ENCODE assay signal across 10 cellular contexts in the genomic region with DNA sequence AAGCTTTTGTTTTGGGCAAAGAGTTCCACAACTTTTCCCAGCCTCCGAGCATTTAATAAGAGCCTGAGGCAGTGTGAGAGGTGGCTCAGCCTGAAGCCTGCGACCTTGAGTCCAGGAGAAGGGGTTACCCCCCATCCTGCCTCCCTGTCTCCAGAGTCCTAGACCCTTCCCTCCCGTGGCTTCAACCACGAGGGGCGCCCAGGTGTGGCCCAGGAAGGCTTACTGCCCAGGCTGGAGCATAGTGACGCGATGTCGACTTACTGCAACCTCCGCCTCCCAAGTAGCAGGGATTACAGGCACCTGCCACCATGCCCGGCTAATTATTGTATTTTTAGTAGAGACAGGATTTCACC. TPM values are rescaled to one million over a fixed set of nuclear protein-coding genes. Genes with fewer than 3 reads are reported as not detected.
DNase-seq lines count a peak whose midpoint lies in the region; ATAC-seq and TF ChIP-seq lines count a peak whose summit lies in the region.
"Had no signal": no experiment of that assay in that cellular context is flagged by ENCODE, and none has a peak within 500 bp of the region (broad histone marks: within the 10 kb centered on the region; RNA-seq: fewer than 3 reads in every experiment).

No MANE protein-coding gene starts in this region.

- H2BK120ac ChIP-seq in neuronal stem cell (ENCODE audit: low read depth, low read length) = no peak overlapping the region

- no peaks in the 10 kb centered on the region for H3K9me3 ChIP-seq in BLaER1
- no peaks in the 10 kb centered on the region for H3K9me3 ChIP-seq in OCI-LY1 (ENCODE audit: low read length)
- no peaks in the 10 kb centered on the region for H3K9me3 ChIP-seq in esophagus squamous epithelium
- no peaks in the 10 kb centered on the region for H3K9me3 ChIP-seq in neuronal stem cell (replicated peaks in 1 of 2; ENCODE audit: control insufficient read depth in 2 of 2, insufficient read depth in 1 of 2, low read depth in 1 of 2, low read length in 2 of 2)

- no peak for DNase-seq in esophagus squamous epithelium (lab: John Stamatoyannopoulos, UW)
- no peak for DNase-seq in neuronal stem cell (ENCODE audit: low spot score)
- DNase-seq: GF-D8 had no signal

- no peak overlapping the region for H2BK12ac ChIP-seq in neuronal stem cell (ENCODE audit: low read length)

- H2AK5ac ChIP-seq in neuronal stem cell (ENCODE audit: low read depth, low read length) = no peak overlapping the region

- H3F3A ChIP-seq in OCI-LY1 (ENCODE audit: insufficient read depth, low read length) = no peaks in the 10 kb centered on the region

- intact Hi-C loops in esophagus squamous epithelium (cut with DNase I) = loop anchor here (10.0 kb wide), 1 partner anchor 139 kb away; no protein-coding TSS in a partner anchor

- H2AFZ ChIP-seq in OCI-LY1 (ENCODE audit: low read length) (no peak overlapping the region; the same call in 1 of the 2 replicates), neuronal stem cell (ENCODE audit: low read length) (peak overlapping the region; percentile 96)

- H2BK15ac ChIP-seq in neuronal stem cell (ENCODE audit: low read length) = no peak overlapping the region

- TF ChIP-seq CTCF in OCI-LY1 (IDR thresholded peaks at IDR 0.05; ENCODE audit: low read length) (no peak), esophagus squamous epithelium (IDR thresholded peaks at IDR 0.05) (no peak)

- H3K27me3 ChIP-seq in BLaER1 (no peaks in the 10 kb centered on the region), OCI-LY1 (ENCODE audit: insufficient read depth, low read length) (peaks cover 3% of the 10 kb centered on the region; the same call in 1 of the 2 replicates), esophagus squamous epithelium (peaks cover 0 to 19% (median 0%) of the 10 kb centered on the region in 4 donors), neuronal stem cell (ENCODE audit: control insufficient read depth in 3 of 3, insufficient read depth in 3 of 3, low read depth in 1 of 3, low read length in 3 of 3) (peaks cover 0 to 31% (median 10%) of the 10 kb centered on the region in 3 experiments)

- no peak for TF ChIP-seq POLR2A in esophagus squamous epithelium (IDR thresholded peaks at IDR 0.05)

- H3K9me2 ChIP-seq in OCI-LY1 (ENCODE audit: low read depth, low read length) = no peaks in the 10 kb centered on the region

- H3K9ac ChIP-seq in BLaER1 = peak overlapping the region; percentile 65
- peak overlapping the region; percentile 57; the same call in 1 of the 2 replicates for H3K9ac ChIP-seq in OCI-LY1 (ENCODE audit: low read length)
- no peak overlapping the region for H3K9ac ChIP-seq in neuronal stem cell (ENCODE audit: low read depth, low read length, poor library complexity)

- H3K36me3 ChIP-seq in BLaER1 (no peaks in the 10 kb centered on the region), OCI-LY1 (ENCODE audit: insufficient read depth, low read length) (no peaks in the 10 kb centered on the region), esophagus squamous epithelium (no peaks in the 10 kb centered on the region), neuronal stem cell (replicated peaks in 1 of 2; ENCODE audit: control insufficient read depth in 2 of 2, insufficient read depth in 2 of 2, low read length in 2 of 2) (no peaks in the 10 kb centered on the region)

- H3K18ac ChIP-seq in neuronal stem cell (ENCODE audit: low read length) = no peak overlapping the region

- H3K14ac ChIP-seq in neuronal stem cell (ENCODE audit: low read length) = no peak overlapping the region

- H4K91ac ChIP-seq in neuronal stem cell (ENCODE audit: low read depth, low read length, poor library complexity) = no peak overlapping the region

- no peak for ATAC-seq in GM21576 (IDR thresholded peaks at IDR 0.05; ENCODE audit: unreplicated experiment)
- ATAC-seq in GM21786 (IDR thresholded peaks at IDR 0.05; ENCODE audit: unreplicated experiment) = no peak
- ATAC-seq in GM18873 (IDR thresholded peaks at IDR 0.05; ENCODE audit: low FRiP score, unreplicated experiment) = no peak
- no peak for ATAC-seq in GM21381 (IDR thresholded peaks at IDR 0.05; ENCODE audit: unreplicated experiment)

- no peak overlapping the region for H3K23ac ChIP-seq in neuronal stem cell (ENCODE audit: low read depth, low read length, poor library complexity)

- H3K4me3 ChIP-seq in BLaER1 = peak overlapping the region; percentile 60
- peak overlapping the region; percentile 60 for H3K4me3 ChIP-seq in OCI-LY1 (ENCODE audit: low read depth, low read length, poor library complexity, severe bottlenecking)
- peak overlapping the region; percentile 38 to 71 (median 54) for H3K4me3 ChIP-seq in esophagus squamous epithelium
- peak overlapping the region in 1 of 2 donors; percentile 45 for H3K4me3 ChIP-seq in neuronal stem cell (ENCODE audit: low read length in 2 of 2)

- H3K27ac ChIP-seq in BLaER1 (peak overlapping the region; percentile 47), OCI-LY1 (ENCODE audit: low read depth, low read length, poor library complexity, severe bottlenecking) (no peak overlapping the region), esophagus squamous epithelium (no peak overlapping the region), neuronal stem cell (replicated peaks; ENCODE audit: low read length) (no peak overlapping the region)

- no peaks in the 10 kb centered on the region for H3K79me1 ChIP-seq in neuronal stem cell (ENCODE audit: low read depth, low read length)

- H3K4ac ChIP-seq in neuronal stem cell (ENCODE audit: low read length) = no peak overlapping the region

- H4K20me1 ChIP-seq in BLaER1 = no peaks in the 10 kb centered on the region
- H4K20me1 ChIP-seq in OCI-LY1 (ENCODE audit: insufficient read depth, low read length) = no peaks in the 10 kb centered on the region

- 71 to 77% methylated on average over 5 to 10 of the region's 10 CpGs for WGBS in esophagus squamous epithelium, 2 donors
- no CpG with 5 or more reads among the region's 10 CpGs for WGBS in neuronal stem cell (ENCODE audit: extremely low coverage in 2 of 2, insufficient read length in 2 of 2, insufficient replicate concordance in 1 of 2), 2 donors

- H2BK5ac ChIP-seq in neuronal stem cell (ENCODE audit: low read length) = no peak overlapping the region

- H4K8ac ChIP-seq in neuronal stem cell (ENCODE audit: low read depth, low read length) = no peak overlapping the region

- peaks cover 64% of the 10 kb centered on the region for H3K4me1 ChIP-seq in BLaER1
- peaks cover 23% of the 10 kb centered on the region for H3K4me1 ChIP-seq in OCI-LY1 (ENCODE audit: insufficient read depth, low read length, severe bottlenecking)
- peaks cover 0 to 12% (median 0%) of the 10 kb centered on the region in 3 donors for H3K4me1 ChIP-seq in esophagus squamous epithelium
- H3K4me1 ChIP-seq in neuronal stem cell (ENCODE audit: control insufficient read depth in 2 of 2, insufficient read depth in 1 of 2, low read depth in 1 of 2, low read length in 2 of 2) = peaks cover 0 to 2% of the 10 kb centered on the region in 2 donors

- no peaks in the 10 kb centered on the region for H3K79me2 ChIP-seq in OCI-LY1 (ENCODE audit: insufficient read depth, low read length)

- H3K4me2 ChIP-seq in BLaER1 = peak overlapping the region; percentile 91
- peak overlapping the region; percentile 84 for H3K4me2 ChIP-seq in OCI-LY1 (ENCODE audit: low read length)
- peak overlapping the region; percentile 69 for H3K4me2 ChIP-seq in neuronal stem cell (ENCODE audit: insufficient read depth, low read length, poor library complexity, severe bottlenecking)

RNA-seq across cellular contexts. Expression of a gene that starts 0.6 kb away (rescaled TPM):
- under 1 TPM in 2 of 4 donors, not detected in 2; 0.59 to 0.70 TPM for total RNA-seq in esophagus squamous epithelium
- polyA plus RNA-seq in neuronal stem cell (2013, experiment 1 of 2) = 1.6 TPM
- 1.5 TPM for polyA plus RNA-seq in neuronal stem cell (2013, experiment 2 of 2)
- total RNA-seq: HT1080 had no signal

RNA-seq across cellular contexts. Expression of a gene that starts 9.5 kb away (rescaled TPM):
- not detected for total RNA-seq in esophagus squamous epithelium
- polyA plus RNA-seq in neuronal stem cell (2013, experiment 1 of 2) = not detected
- polyA plus RNA-seq in neuronal stem cell (2013, experiment 2 of 2) = not detected
- total RNA-seq: HT1080 had no signal

RNA-seq across cellular contexts. Expression of a gene that starts 19.9 kb away (rescaled TPM):
- total RNA-seq in esophagus squamous epithelium = 1 to 10 TPM in 1 of 4 donors, under 1 TPM in 3; 0.35 to 1.1 (median 0.47) TPM
- polyA plus RNA-seq in neuronal stem cell (2013, experiment 1 of 2) = 0.39 TPM
- 0.86 TPM for polyA plus RNA-seq in neuronal stem cell (2013, experiment 2 of 2)

RNA-seq across cellular contexts. Expression of a gene that starts 42.3 kb away (rescaled TPM):
- total RNA-seq in esophagus squamous epithelium = 10 to 100 TPM; 21.6 to 50.0 (median 41.3) TPM
- polyA plus RNA-seq in neuronal stem cell (2013, experiment 1 of 2) = 84.5 TPM
- 84.3 TPM for polyA plus RNA-seq in neuronal stem cell (2013, experiment 2 of 2)
